ENCODE assay signal across 8 cellular contexts in genomic region chr5:177091232-177091631, GRCh38. TPM values are rescaled to one million over a fixed set of nuclear protein-coding genes. Genes with fewer than 3 reads are reported as not detected.
"Had no signal": no experiment of that assay in that cellular context is flagged by ENCODE, and none has a peak within 500 bp of the region (broad histone marks: within the 10 kb centered on the region; RNA-seq: fewer than 3 reads in every experiment).

No MANE protein-coding gene starts in this region.

- H3K27ac ChIP-seq: GM23248, HL-60, KMS-11 had no signal

- H3K9me3 ChIP-seq: HAP-1 had no signal

- H3K36me3 ChIP-seq: HAP-1 had no signal

- ATAC-seq: HCT116 had no signal

- H2AFZ ChIP-seq: GM23248 had no signal

- H3K4me3 ChIP-seq: GM23248, HAP-1 had no signal

- DNase-seq: GM23248, GOT3, HFFc6, KBM-7 had no signal

- H3K9ac ChIP-seq: GM23248, KMS-11 had no signal

- H3K4me2 ChIP-seq: KMS-11 had no signal

RNA-seq across cellular contexts. Expression of gene FGFR4, which starts 4.5 kb away (rescaled TPM):
- total RNA-seq: GM23248 had no signal
